Comparison of ENCODE assay signal across 13 cellular contexts in the genomic region with DNA sequence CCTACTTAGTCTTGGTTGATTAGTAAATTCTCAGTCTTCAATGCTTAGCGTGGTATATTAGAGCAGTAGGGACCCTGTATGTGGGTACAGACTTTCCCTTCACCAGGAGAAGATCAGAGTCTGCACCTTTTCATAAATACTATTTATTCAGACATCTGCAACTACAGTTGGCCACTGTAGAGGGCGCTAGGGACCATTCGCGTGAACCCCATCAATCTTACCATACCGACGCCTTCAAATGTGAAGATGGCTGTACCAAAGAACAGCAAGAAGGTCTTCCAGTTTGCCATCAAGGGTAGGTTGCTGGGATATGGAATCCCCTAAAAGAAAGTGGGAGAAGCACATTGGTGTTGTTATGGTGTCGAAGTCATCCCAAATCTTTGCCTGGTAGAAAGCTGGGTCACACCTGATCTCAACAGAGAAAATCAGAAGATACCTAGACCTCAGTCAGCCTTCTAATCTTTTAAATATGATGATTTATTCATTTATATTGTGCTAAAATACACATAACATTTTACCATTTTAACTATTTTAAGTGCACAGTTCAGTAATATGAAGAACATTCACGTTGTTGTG. TPM values are rescaled to one million over a fixed set of nuclear protein-coding genes. Genes with fewer than 3 reads are reported as not detected.
DNase-seq lines count a peak whose midpoint lies in the region; ATAC-seq, FAIRE-seq and TF ChIP-seq lines count a peak whose summit lies in the region.
"Had no signal": no experiment of that assay in that cellular context is flagged by ENCODE, and none has a peak within 500 bp of the region (broad histone marks: within the 10 kb centered on the region; RNA-seq: fewer than 3 reads in every experiment).

No MANE protein-coding gene starts in this region.

- no peak for FAIRE-seq in keratinocyte (lab: Jason Lieb, UNC)
- FAIRE-seq: G401.6 had no signal

- H3K79me2 ChIP-seq in keratinocyte (ENCODE audit: control insufficient read depth, insufficient read depth, low read length): no peaks in the 10 kb centered on the region

- H3K27me3 Mint-ChIP-seq in stimulated activated memory B cell treated with anti-CD40 and anti-IgM and Interleukin-4, amounts not matched to agents 10 μg/mL and 1 μg/mL and 100 μg/mL, for 72 hours: no peaks in the 10 kb centered on the region

- H3K27me3 ChIP-seq in HAP-1 (ENCODE audit: low read depth) (no peaks in the 10 kb centered on the region), keratinocyte (ENCODE audit: control insufficient read depth, extremely low read depth, insufficient read depth, low read length) (no peaks in the 10 kb centered on the region)

- in situ Hi-C loops in HAP-1 (cut with MboI; ENCODE audit: low sequenced_read_pairs): no loop called here
- in situ Hi-C loops in SK-MEL-5 (cut with HindIII; ENCODE audit: low pct_unique_long_range_greater_than_20kb, low sequenced_read_pairs): no loop called here

- H3K9me1 ChIP-seq in keratinocyte (ENCODE audit: control insufficient read depth, extremely low read depth, insufficient read depth, low read length): no peaks in the 10 kb centered on the region

- no peak overlapping the region for H3K27ac ChIP-seq in keratinocyte (ENCODE audit: control insufficient read depth, insufficient read depth, low read length)

- peaks cover 4% of the 10 kb centered on the region for H3K36me3 Mint-ChIP-seq in stimulated activated memory B cell treated with anti-CD40 and anti-IgM and Interleukin-4, amounts not matched to agents 10 μg/mL and 1 μg/mL and 100 μg/mL, for 72 hours

- no peak overlapping the region for H3K4me3 Mint-ChIP-seq in stimulated activated memory B cell treated with anti-CD40 and anti-IgM and Interleukin-4, amounts not matched to agents 10 μg/mL and 1 μg/mL and 100 μg/mL, for 72 hours

- no peaks in the 10 kb centered on the region for H3K36me3 ChIP-seq in HAP-1 (replicated peaks)
- no peaks in the 10 kb centered on the region for H3K36me3 ChIP-seq in keratinocyte (ENCODE audit: control insufficient read depth in 2 of 2, extremely low read depth in 1 of 2, insufficient read depth in 2 of 2, low read length in 2 of 2)

- H3K4me1 ChIP-seq in HAP-1 (no peaks in the 10 kb centered on the region), keratinocyte (ENCODE audit: control insufficient read depth, extremely low read depth, insufficient read depth, low read length) (no peaks in the 10 kb centered on the region)

- dilution Hi-C loops in keratinocyte (cut with MboI; ENCODE audit: extremely low pct_ligation_motif_present, low sequenced_read_pairs): no loop called here

- H4K20me1 ChIP-seq in keratinocyte (ENCODE audit: control insufficient read depth, extremely low read depth, insufficient read depth, low read length): no peaks in the 10 kb centered on the region

- no peak overlapping the region for H3K27ac Mint-ChIP-seq in stimulated activated memory B cell treated with anti-CD40 and anti-IgM and Interleukin-4, amounts not matched to agents 10 μg/mL and 1 μg/mL and 100 μg/mL, for 72 hours

- TF ChIP-seq CTCF in keratinocyte (optimal IDR thresholded peaks at IDR 0.05 in 1 of 3, IDR thresholded peaks at IDR 0.05 in 1 of 3, conservative IDR thresholded peaks at IDR 0.05 in 1 of 3; ENCODE audit: extremely low read depth in 1 of 3, insufficient read depth in 2 of 3, low read length in 3 of 3): peak; percentile 15 to 41 (median 34)

- no peaks in the 10 kb centered on the region for H3K9me3 ChIP-seq in HAP-1
- no peaks in the 10 kb centered on the region for H3K9me3 ChIP-seq in keratinocyte (ENCODE audit: control insufficient read depth, low read depth, low read length)

- peaks cover 4% of the 10 kb centered on the region for H3K4me1 Mint-ChIP-seq in stimulated activated memory B cell treated with anti-CD40 and anti-IgM and Interleukin-4, amounts not matched to agents 10 μg/mL and 1 μg/mL and 100 μg/mL, for 72 hours

- no peak overlapping the region for H3K4me3 ChIP-seq in HAP-1
- H3K4me3 ChIP-seq in keratinocyte (ENCODE audit: control insufficient read depth in 2 of 3, extremely low read depth in 1 of 3, insufficient read depth in 2 of 3, low read depth in 1 of 3, low read length in 3 of 3): no peak overlapping the region
- H3K4me3 ChIP-seq: lung had no signal

- DNase-seq in ELR (ENCODE audit: low read depth) (peak; percentile 17), HAP-1 (ENCODE audit: low spot score in 2 of 2) (peak; percentile 9 to 20), SK-MEL-5 (ENCODE audit: low read depth, low spot score) (peak; percentile 35), keratinocyte (ENCODE audit: low read depth, low spot score) (no peak), epidermal melanocyte (ENCODE audit: insufficient read length, low spot score) (no peak), NCI-H2081 (lab: John Stamatoyannopoulos, UW) (no peak)
- DNase-seq: right cardiac atrium had no signal

- no peak overlapping the region for H2AFZ ChIP-seq in keratinocyte (ENCODE audit: control insufficient read depth, low read length)

- no peak overlapping the region for H3K9ac ChIP-seq in keratinocyte (ENCODE audit: control insufficient read depth, extremely low read depth, insufficient read depth, low read length)

- no peaks in the 10 kb centered on the region for H3K9me3 Mint-ChIP-seq in stimulated activated memory B cell treated with anti-CD40 and anti-IgM and Interleukin-4, amounts not matched to agents 10 μg/mL and 1 μg/mL and 100 μg/mL, for 72 hours

- ATAC-seq in GM19035 (IDR thresholded peaks at IDR 0.05; ENCODE audit: unreplicated experiment): no peak
- ATAC-seq in stimulated activated memory B cell treated with anti-CD40 and anti-IgM and Interleukin-4, amounts not matched to agents 10 μg/mL and 1 μg/mL and 100 μg/mL, for 72 hours: no peak
- ATAC-seq: right cardiac atrium had no signal

- H3K4me2 ChIP-seq in keratinocyte (ENCODE audit: control insufficient read depth, extremely low read depth, insufficient read depth, low read depth, low read length): no peak overlapping the region

RNA-seq across cellular contexts. Expression of gene SLC36A3, which starts 19.1 kb away (rescaled TPM):
- total RNA-seq in SK-MEL-5 (2014; rRNA removed; shearing (Covaris generic)): not detected in 2 replicates
- polyA plus RNA-seq in SK-MEL-5 (2015; cell fraction: cytosol; rRNA removed): not detected in 2 replicates
- polyA plus RNA-seq in SK-MEL-5 (2015; cell fraction: nucleus; rRNA removed): not detected in 2 replicates
- not detected in 3 replicates for polyA plus RNA-seq in keratinocyte
- not detected for polyA plus RNA-seq in keratinocyte (2011; ENCODE audit: low read depth)
- not detected in 2 replicates for polyA plus RNA-seq in keratinocyte (2011; cell fraction: cytosol; rRNA removed)
- polyA plus RNA-seq in keratinocyte (2011; cell fraction: nucleus; rRNA removed): not detected in 2 replicates
- polyA plus RNA-seq in keratinocyte (2012; ENCODE audit: low replicate concordance): 0.13 TPM in 1 of 2 replicates, not detected in the other
- not detected in 3 replicates for polyA minus RNA-seq in keratinocyte
- not detected for polyA minus RNA-seq in keratinocyte (2011; cell fraction: cytosol; rRNA and poly(A)+ RNA removed)
- not detected in 2 replicates for polyA minus RNA-seq in keratinocyte (2011; cell fraction: nucleus; rRNA and poly(A)+ RNA removed)
- total RNA-seq: fibroblast of lung, lung, right cardiac atrium had no signal
- polyA plus RNA-seq: adipose tissue, fibroblast of lung, lung, right cardiac atrium had no signal

RNA-seq across cellular contexts. Expression of gene GM2A, which starts 31.5 kb away (rescaled TPM):
- 93.4 and 96.2 TPM in 2 replicates for total RNA-seq in SK-MEL-5 (2014; rRNA removed; shearing (Covaris generic))
- polyA plus RNA-seq in SK-MEL-5 (2015; cell fraction: cytosol; rRNA removed): 87.1 and 99.8 TPM in 2 replicates
- 6.6 and 6.8 TPM in 2 replicates for polyA plus RNA-seq in SK-MEL-5 (2015; cell fraction: nucleus; rRNA removed)
- 98.5 to 167 TPM (median 117 TPM) in 3 replicates for polyA plus RNA-seq in keratinocyte
- 64.8 TPM for polyA plus RNA-seq in keratinocyte (2011; ENCODE audit: low read depth)
- polyA plus RNA-seq in keratinocyte (2011; cell fraction: cytosol; rRNA removed): 149 and 152 TPM in 2 replicates
- polyA plus RNA-seq in keratinocyte (2011; cell fraction: nucleus; rRNA removed): 196 and 231 TPM in 2 replicates
- 125 and 194 TPM in 2 replicates for polyA plus RNA-seq in keratinocyte (2012; ENCODE audit: low replicate concordance)
- 133 to 264 TPM (median 155 TPM) in 3 replicates for polyA minus RNA-seq in keratinocyte
- 148 TPM for polyA minus RNA-seq in keratinocyte (2011; cell fraction: cytosol; rRNA and poly(A)+ RNA removed)
- 103 and 169 TPM in 2 replicates for polyA minus RNA-seq in keratinocyte (2011; cell fraction: nucleus; rRNA and poly(A)+ RNA removed)

Comparison
In these comparisons a context has a peak if more than half of its experiments do, and no peak if none do; other contexts are left out.
1. DNase-seq: peak in ELR (single experiment), HAP-1 (2 of 2) and SK-MEL-5 (single experiment); none in keratinocyte (single experiment), epidermal melanocyte (single experiment) and NCI-H2081 (0 of 2).